In the genomic region with DNA sequence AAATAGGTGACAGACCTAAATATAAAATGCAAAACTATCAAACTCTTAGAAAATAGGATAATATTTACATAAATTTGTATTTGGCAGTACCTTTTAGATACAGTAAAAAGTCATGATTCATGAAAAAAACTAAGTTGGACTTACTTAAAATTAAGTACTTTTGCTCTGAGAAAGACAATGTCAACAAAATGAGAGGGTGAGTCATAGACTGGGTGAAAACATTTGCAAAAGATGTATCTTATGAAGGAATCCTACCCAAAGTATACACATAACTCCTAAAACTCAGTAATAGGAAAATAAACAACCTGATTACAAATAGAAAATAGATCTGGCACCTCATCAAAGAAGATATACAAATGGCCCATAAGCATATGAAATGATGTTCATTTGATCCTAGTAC, we compare ENCODE assay signal across 24 cellular contexts.
"Had no signal": no experiment of that assay in that cellular context is flagged by ENCODE, and none has a peak within 500 bp of the region (broad histone marks: within the 10 kb centered on the region; RNA-seq: fewer than 3 reads in every experiment).

No MANE protein-coding gene starts in this region.

- ATAC-seq: activated CD4-positive, alpha-beta T cell treated with anti-CD3 and anti-CD28 coated beads for 36 hours; activated CD8-positive, alpha-beta memory T cell treated with anti-CD3 and anti-CD28 coated beads, Interleukin-2, amount 10 ng/mL, durations not matched to agents 7 days and 5 days; activated CD8-positive, alpha-beta T cell treated with anti-CD3 and anti-CD28 coated beads, Interleukin-2, amount 10 ng/mL, durations not matched to agents 7 days and 5 days; activated naive CD8-positive, alpha-beta T cell treated with anti-CD3 and anti-CD28 coated beads, Interleukin-2, amount 50 U/mL, for 24 hours had no signal

- H3K36me3 ChIP-seq: colonic mucosa, esophagus squamous epithelium had no signal

- H3K9me3 ChIP-seq: colonic mucosa, esophagus squamous epithelium had no signal

- H3K27ac ChIP-seq: colonic mucosa, epithelial cell of prostate, esophagus squamous epithelium had no signal

- H3K27me3 ChIP-seq: colonic mucosa, esophagus squamous epithelium had no signal

- H3K4me1 ChIP-seq: colonic mucosa, esophagus squamous epithelium had no signal

- DNase-seq: activated CD4-positive, alpha-beta memory T cell treated with anti-CD3 and anti-CD28 coated beads for 36 hours; activated CD4-positive, alpha-beta T cell treated with anti-CD3 and anti-CD28 coated beads for 36 hours; activated CD4-positive, alpha-beta T cell treated with anti-CD3 and anti-CD28 coated beads, Interleukin-2, amount 10 ng/mL, durations not matched to agents 24 days and 14 days; activated CD4-positive, CD25-positive, alpha-beta regulatory T cell; activated CD4-positive, CD25-positive, alpha-beta regulatory T cell treated with anti-CD3 and anti-CD28 coated beads, Interleukin-2, amount 50 U/mL, for 72 hours; activated CD8-positive, alpha-beta memory T cell treated with anti-CD3 and anti-CD28 coated beads, Interleukin-2, amount 10 ng/mL, durations not matched to agents 7 days and 5 days; activated CD8-positive, alpha-beta memory T cell treated with anti-CD3 and anti-CD28 coated beads, Interleukin-2, amount 50 U/mL, for 4 hours; activated CD8-positive, alpha-beta T cell treated with anti-CD3 and anti-CD28 coated beads, Interleukin-2, amount 10 ng/mL, durations not matched to agents 7 days and 5 days; activated effector memory CD4-positive, alpha-beta T cell treated with anti-CD3 and anti-CD28 coated beads, Interleukin-2, amount 50 U/mL, for 16 hours; activated naive CD4-positive, alpha-beta T cell treated with anti-CD3 and anti-CD28 coated beads for 36 hours; activated naive CD8-positive, alpha-beta T cell treated with anti-CD3 and anti-CD28 coated beads for 36 hours; activated naive CD8-positive, alpha-beta T cell treated with anti-CD3 and anti-CD28 coated beads, Interleukin-2, amount 50 U/mL, for 24 hours; activated T-cell treated with anti-CD3 and anti-CD28 coated beads, Interleukin-2, amount 50 U/mL, for 1 hour; activated T-cell treated with anti-CD3 and anti-CD28 coated beads, Interleukin-2, amount 50 U/mL, for 48 hours; amniotic stem cell; anterior cingulate cortex; caudate nucleus; colonic mucosa; effector CD8-positive, alpha-beta T cell; esophagus squamous epithelium; foreskin fibroblast; head of caudate nucleus; T-helper 2 cell had no signal

- H3K4me3 ChIP-seq: colonic mucosa, esophagus squamous epithelium had no signal
